ENCODE assay signal across 1 cellular context in genomic region chr9:129139233-129139992, GRCh38.
A peak's percentile ranks its signal among the peaks of the same experiment; 100 is the strongest.
TF ChIP-seq lines count a peak whose summit lies in the region.

No MANE protein-coding gene starts in this region.

TF ChIP-seq in HepG2, 621 proteins besides CTCF, POLR2A, EP300 and RAD21 (continued from another document and continues in another):
- TF ChIP-seq TRAFD1 (CRISPR knock-in tag; IDR thresholded peaks at IDR 0.05; ENCODE audit: borderline replicate concordance) = peak; percentile 32; the same call in 1 of the 2 replicates
- TF ChIP-seq AKAP8 (CRISPR knock-in tag; IDR thresholded peaks at IDR 0.05) = peak; percentile 59; the same call in 1 of the 2 replicates
- TF ChIP-seq SOX6 (IDR thresholded peaks at IDR 0.05) = no peak
- TF ChIP-seq SOX6 (CRISPR knock-in tag; IDR thresholded peaks at IDR 0.05) = 0 out of 2 replicates have a peak, but pooled peaks have one; percentile 30
- TF ChIP-seq HNF4G (IDR thresholded peaks at IDR 0.05; ENCODE audit: borderline replicate concordance, low read depth, low read length) = no peak
- TF ChIP-seq HNF4G (CRISPR knock-in tag; IDR thresholded peaks at IDR 0.05; ENCODE audit: borderline replicate concordance, low read depth) = peak; percentile 45; the same call in 1 of the 2 replicates
- no peak for TF ChIP-seq SNAPC5 (CRISPR knock-in tag; IDR thresholded peaks at IDR 0.05; ENCODE audit: borderline replicate concordance)
- no peak for TF ChIP-seq ZNF724P (CRISPR knock-in tag; IDR thresholded peaks at IDR 0.05; ENCODE audit: borderline replicate concordance)
- TF ChIP-seq ZNF782 (CRISPR knock-in tag; IDR thresholded peaks at IDR 0.05; ENCODE audit: borderline replicate concordance) = peak; percentile 27; the same call in 1 of the 2 replicates
- TF ChIP-seq ZBTB4 (CRISPR knock-in tag; IDR thresholded peaks at IDR 0.05; ENCODE audit: borderline replicate concordance) = peak; percentile 85; the same call in 1 of the 2 replicates
- TF ChIP-seq TFDP1 (CRISPR knock-in tag; IDR thresholded peaks at IDR 0.05; ENCODE audit: borderline replicate concordance) = peak; percentile 21; the same call in 1 of the 2 replicates
- TF ChIP-seq ZNF280D (CRISPR knock-in tag; IDR thresholded peaks at IDR 0.05) = peak; percentile 22; the same call in 1 of the 2 replicates
- peak; percentile 55; the same call in 1 of the 2 replicates for TF ChIP-seq ZNF776 (CRISPR knock-in tag; IDR thresholded peaks at IDR 0.05)
- TF ChIP-seq ZFP91 (CRISPR knock-in tag; IDR thresholded peaks at IDR 0.05; ENCODE audit: borderline replicate concordance) = peak; percentile 99
- no peak for TF ChIP-seq ZNF296 (CRISPR knock-in tag; conservative IDR thresholded peaks at IDR 0.05)
- peak; percentile 82 for TF ChIP-seq MAX (IDR thresholded peaks at IDR 0.05)
- TF ChIP-seq ZNF556 (CRISPR knock-in tag; IDR thresholded peaks at IDR 0.05; ENCODE audit: borderline replicate concordance) = 0 out of 2 replicates have a peak, but pooled peaks have one; percentile 19
- peak; percentile 44; the same call in 1 of the 2 replicates for TF ChIP-seq GLI4 (CRISPR knock-in tag; IDR thresholded peaks at IDR 0.05; ENCODE audit: borderline replicate concordance)
- no peak; the same call in 1 of the 2 replicates for TF ChIP-seq ELF3 (CRISPR knock-in tag; IDR thresholded peaks at IDR 0.05)
- TF ChIP-seq ZSCAN30 (CRISPR knock-in tag; IDR thresholded peaks at IDR 0.05) = no peak
- TF ChIP-seq MED1 (CRISPR knock-in tag; IDR thresholded peaks at IDR 0.05) = peak; percentile 50; the same call in 1 of the 2 replicates
- TF ChIP-seq NFKB2 (CRISPR knock-in tag; IDR thresholded peaks at IDR 0.05; ENCODE audit: borderline replicate concordance) = peak; percentile 61; the same call in 1 of the 2 replicates
- TF ChIP-seq ZBTB2 (CRISPR knock-in tag; IDR thresholded peaks at IDR 0.05; ENCODE audit: low read depth) = no peak
- no peak for TF ChIP-seq RBM22 (optimal IDR thresholded peaks at IDR 0.05; ENCODE audit: low read length)
- 0 out of 2 replicates have a peak, but pooled peaks have one; percentile 42 for TF ChIP-seq SRY (CRISPR knock-in tag; IDR thresholded peaks at IDR 0.05)
- peak; percentile 19; the same call in 1 of the 2 replicates for TF ChIP-seq SALL2 (CRISPR knock-in tag; IDR thresholded peaks at IDR 0.05)
- 0 out of 2 replicates have a peak, but pooled peaks have one; percentile 7 for TF ChIP-seq RFXAP (CRISPR knock-in tag; IDR thresholded peaks at IDR 0.05; ENCODE audit: borderline replicate concordance)
- peak; percentile 17; the same call in 1 of the 2 replicates for TF ChIP-seq ZNF280B (CRISPR knock-in tag; IDR thresholded peaks at IDR 0.05; ENCODE audit: borderline replicate concordance)
- TF ChIP-seq GLMP (CRISPR knock-in tag; IDR thresholded peaks at IDR 0.05; ENCODE audit: borderline replicate concordance) = no peak
- TF ChIP-seq KLF13 (CRISPR knock-in tag; IDR thresholded peaks at IDR 0.05) = 0 out of 2 replicates have a peak, but pooled peaks have one; percentile 45
- TF ChIP-seq HDAC2 (CRISPR knock-in tag; IDR thresholded peaks at IDR 0.05) = peak; percentile 10; the same call in 1 of the 2 replicates
- TF ChIP-seq MTERF4 (CRISPR knock-in tag; IDR thresholded peaks at IDR 0.05) = no peak
- TF ChIP-seq ZIK1 (CRISPR knock-in tag; IDR thresholded peaks at IDR 0.05; ENCODE audit: borderline replicate concordance, low read depth) = no peak; the same call in 1 of the 2 replicates
